Comparison of ENCODE assay signal across 19 cellular contexts in the genomic region with DNA sequence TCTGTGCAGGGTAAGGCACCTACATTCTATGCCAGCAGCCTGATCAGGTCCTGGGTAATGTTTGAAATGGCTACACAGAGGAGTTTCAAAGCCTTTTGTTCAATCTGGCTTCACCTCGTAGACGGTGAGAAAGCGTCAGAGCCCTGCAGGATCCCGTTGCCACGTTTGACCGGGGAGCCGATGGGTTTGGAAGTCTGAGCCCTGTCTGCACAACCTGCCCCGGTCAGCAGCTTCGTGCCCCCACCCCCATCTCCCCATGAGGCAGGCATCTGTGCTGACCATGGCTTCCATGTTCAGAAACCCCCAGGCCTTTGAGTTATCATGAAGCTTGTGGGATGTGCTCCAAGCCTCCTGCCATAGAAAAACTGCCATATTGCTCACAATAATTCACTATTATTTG.
DNase-seq lines count a peak whose midpoint lies in the region; ATAC-seq and TF ChIP-seq lines count a peak whose summit lies in the region.
"Had no signal": no experiment of that assay in that cellular context is flagged by ENCODE, and none has a peak within 500 bp of the region (broad histone marks: within the 10 kb centered on the region; RNA-seq: fewer than 3 reads in every experiment).

No MANE protein-coding gene starts in this region.

- peaks cover 3% of the 10 kb centered on the region; the same call in 1 of the 2 replicates for H4K20me1 ChIP-seq in GM23248 (ENCODE audit: insufficient read depth)

- ATAC-seq in activated CD8-positive, alpha-beta T cell treated with anti-CD3 and anti-CD28 coated beads, Interleukin-2, amount 10 ng/mL, durations not matched to agents 7 days and 5 days = no peak
- ATAC-seq in activated CD8-positive, alpha-beta T cell treated with anti-CD3 and anti-CD28 coated beads for 36 hours = no peak
- ATAC-seq in activated B cell treated with CpG ODN at 0.5 μM for 24 hours (ENCODE audit: low read depth) = no peak
- no peak for ATAC-seq in naive B cell (ENCODE audit: low read depth in 2 of 2)
- ATAC-seq in stimulated activated naive CD8-positive, alpha-beta T cell treated with anti-CD3 and anti-CD28 coated beads, Interleukin-15, Interleukin-2, amounts not matched to agents 100 U/mL and 50 U/mL, for 24 hours = no peak

- no peak for TF ChIP-seq CTCF in activated CD8-positive, alpha-beta T cell treated with anti-CD3 and anti-CD28 coated beads for 36 hours (IDR thresholded peaks at IDR 0.05)
- TF ChIP-seq CTCF in A673 (conservative IDR thresholded peaks at IDR 0.05; ENCODE audit: low read depth, low read length) (no peak), activated B cell treated with CpG ODN at 0.5 μM for 24 hours (IDR thresholded peaks at IDR 0.05) (no peak)

- H3K27me3 Mint-ChIP-seq in activated CD8-positive, alpha-beta T cell treated with anti-CD3 and anti-CD28 coated beads, Interleukin-2, amount 10 ng/mL, durations not matched to agents 7 days and 5 days (ENCODE audit: low read depth) = no peaks in the 10 kb centered on the region
- H3K27me3 Mint-ChIP-seq in activated CD8-positive, alpha-beta T cell treated with anti-CD3 and anti-CD28 coated beads for 36 hours = no peaks in the 10 kb centered on the region
- H3K27me3 Mint-ChIP-seq in activated B cell treated with CpG ODN at 0.5 μM for 24 hours (no peaks in the 10 kb centered on the region), naive B cell (no peaks in the 10 kb centered on the region)
- H3K27me3 Mint-ChIP-seq: activated CD4-positive, alpha-beta T cell treated with anti-CD3 and anti-CD28 coated beads, Interleukin-2, amount 10 ng/mL, durations not matched to agents 7 days and 5 days had no signal

- H3K4me2 ChIP-seq in GM23248 (ENCODE audit: unreplicated experiment) = no peak overlapping the region

- H3K27ac Mint-ChIP-seq in activated CD8-positive, alpha-beta T cell treated with anti-CD3 and anti-CD28 coated beads, Interleukin-2, amount 10 ng/mL, durations not matched to agents 7 days and 5 days = peak overlapping the region; percentile 52
- H3K27ac Mint-ChIP-seq in activated CD8-positive, alpha-beta T cell treated with anti-CD3 and anti-CD28 coated beads for 36 hours = no peak overlapping the region
- H3K27ac Mint-ChIP-seq in activated B cell treated with CpG ODN at 0.5 μM for 24 hours = peak overlapping the region; percentile 59
- peak overlapping the region in 4 of 6 donors; percentile 19 to 84 (median 72) for H3K27ac Mint-ChIP-seq in naive B cell
- H3K27ac Mint-ChIP-seq: activated CD4-positive, alpha-beta T cell treated with anti-CD3 and anti-CD28 coated beads, Interleukin-2, amount 10 ng/mL, durations not matched to agents 7 days and 5 days had no signal

- no peak overlapping the region for H3K9ac ChIP-seq in GM23248

- no peaks in the 10 kb centered on the region for H3K9me3 Mint-ChIP-seq in activated CD8-positive, alpha-beta T cell treated with anti-CD3 and anti-CD28 coated beads, Interleukin-2, amount 10 ng/mL, durations not matched to agents 7 days and 5 days (ENCODE audit: insufficient read depth)
- no peaks in the 10 kb centered on the region for H3K9me3 Mint-ChIP-seq in activated CD8-positive, alpha-beta T cell treated with anti-CD3 and anti-CD28 coated beads for 36 hours
- H3K9me3 Mint-ChIP-seq in activated B cell treated with CpG ODN at 0.5 μM for 24 hours = no peaks in the 10 kb centered on the region
- H3K9me3 Mint-ChIP-seq in naive B cell = no peaks in the 10 kb centered on the region
- H3K9me3 Mint-ChIP-seq: activated CD4-positive, alpha-beta T cell treated with anti-CD3 and anti-CD28 coated beads, Interleukin-2, amount 10 ng/mL, durations not matched to agents 7 days and 5 days; activated T-helper 1 cell treated with anti-CD3 and anti-CD28 coated beads, Interleukin-12 subunit alpha, Interleukin-12 subunit beta, Interleukin-2, Interleukin-4 antibody, amounts not matched to agents 30 ng/mL and 10 ng/mL and 1 ng/mL, durations not matched to agents 14 hours and 24 hours and 36 hours had no signal

- in situ Hi-C loops in GM23248 (cut with MboI) = loop anchor here (10.0 kb wide), 1 partner anchor 89 kb away; no protein-coding TSS in a partner anchor

- H2AFZ ChIP-seq in GM23248 = no peak overlapping the region

- CTCF ChIA-PET in activated CD8-positive, alpha-beta T cell treated with anti-CD3 and anti-CD28 coated beads, Interleukin-2, amount 10 ng/mL, durations not matched to agents 7 days and 5 days (lab: Charles Lee) = interaction anchor here (0.9 to 9.2 kb wide), 15 partner anchors 9 to 454 kb away, joined by 3 to 158 read pairs (median 10); a partner anchor contains a TSS
- CTCF ChIA-PET in activated CD8-positive, alpha-beta T cell treated with anti-CD3 and anti-CD28 coated beads for 36 hours (lab: Charles Lee) = interaction anchor here (0.6 to 9.5 kb wide), 11 partner anchors 12 to 397 kb away, joined by 3 to 108 read pairs (median 11); a partner anchor contains a TSS
- CTCF ChIA-PET in A673 (lab: Charles Lee) = interaction anchor here (0.5 kb wide), 1 partner anchor 394 kb away, joined by 3 read pairs; no protein-coding TSS in a partner anchor
- CTCF ChIA-PET in activated B cell treated with CpG ODN at 0.5 μM for 24 hours (lab: Charles Lee) = interaction anchor here (0.9 to 8.5 kb wide), 8 partner anchors 9 to 388 kb away, joined by 3 to 154 read pairs (median 5); no protein-coding TSS in a partner anchor

- no TSS peak for BruUV-seq in A673 (replicated peaks; lab: Mats Ljungman, UMichigan)

- no peak for DNase-seq in activated CD8-positive, alpha-beta T cell treated with anti-CD3 and anti-CD28 coated beads, Interleukin-2, amount 10 ng/mL, durations not matched to agents 7 days and 5 days
- no peak for DNase-seq in activated CD8-positive, alpha-beta T cell treated with anti-CD3 and anti-CD28 coated beads for 36 hours
- DNase-seq in A673 (ENCODE audit: low spot score) (no peak), activated B cell treated with CpG ODN at 0.5 μM for 24 hours (peak; percentile 11), naive B cell (no peak), NCI-H1105 treated with DMSO at 0.1 percent for 48 hours (lab: John Stamatoyannopoulos, UW) (no peak), GM23248 (no peak)
- no peak for DNase-seq in stimulated activated naive CD8-positive, alpha-beta T cell treated with anti-CD3 and anti-CD28 coated beads, Interleukin-15, Interleukin-2, amounts not matched to agents 100 U/mL and 50 U/mL, for 24 hours
- DNase-seq: activated CD4-positive, alpha-beta T cell treated with anti-CD3 and anti-CD28 coated beads, Interleukin-2, amount 10 ng/mL, durations not matched to agents 7 days and 5 days; amygdala; central memory CD4-positive, alpha-beta T cell; GOT3; NCI-H524; RPMI8226; sigmoid colon; stimulated activated naive CD4-positive, alpha-beta T cell treated with Interleukin-2 at 50 U/mL for 16 hours had no signal

- H3K27ac ChIP-seq in A673 (ENCODE audit: low read depth, low read length, poor library complexity, severe bottlenecking) = peak overlapping the region; percentile 19
- H3K27ac ChIP-seq in GM23248 = no peak overlapping the region
- H3K27ac ChIP-seq: neutrophil had no signal

- peaks cover 25% of the 10 kb centered on the region for H3F3A ChIP-seq in GM23248 (ENCODE audit: insufficient read depth)

- H3K36me3 ChIP-seq in A673 (ENCODE audit: insufficient read depth, low read length, poor library complexity, severe bottlenecking) (peaks cover 14% of the 10 kb centered on the region), GM23248 (ENCODE audit: low read depth) (peaks cover 6% of the 10 kb centered on the region; the same call in 1 of the 2 replicates)

- H3K4me1 ChIP-seq in A673 (ENCODE audit: insufficient read depth, low read length, poor library complexity, severe bottlenecking) = peaks cover 48% of the 10 kb centered on the region
- peaks cover 14% of the 10 kb centered on the region for H3K4me1 ChIP-seq in GM23248 (ENCODE audit: insufficient read depth)

- POLR2A ChIA-PET in activated CD8-positive, alpha-beta T cell treated with anti-CD3 and anti-CD28 coated beads, Interleukin-2, amount 10 ng/mL, durations not matched to agents 7 days and 5 days (lab: Charles Lee) = interaction anchor here (0.5 to 0.9 kb wide), 3 partner anchors 61 to 427 kb away, joined by 3 read pairs; no protein-coding TSS in a partner anchor
- POLR2A ChIA-PET in activated CD8-positive, alpha-beta T cell treated with anti-CD3 and anti-CD28 coated beads for 36 hours (lab: Charles Lee) = interaction anchor here (1.0 to 1.2 kb wide), 3 partner anchors 11 to 56 kb away, joined by 3 read pairs; no protein-coding TSS in a partner anchor
- POLR2A ChIA-PET in A673 (lab: Charles Lee; ENCODE audit: low non-redundant PET) (interaction anchor here (0.6 kb wide), 1 partner anchor 63 kb away, joined by 4 read pairs; no protein-coding TSS in a partner anchor), activated B cell treated with CpG ODN at 0.5 μM for 24 hours (lab: Charles Lee) (interaction anchor here (0.8 to 61.9 kb wide), 2 partner anchors 27 to 60 kb away, joined by 3 to 1679 read pairs; a partner anchor contains a TSS)

- intact Hi-C loops in activated CD8-positive, alpha-beta T cell treated with anti-CD3 and anti-CD28 coated beads for 36 hours (cut with micrococcal nuclease) = loop anchor here (5.0 to 10.0 kb wide), 2 partner anchors 82 to 389 kb away; no protein-coding TSS in a partner anchor
- intact Hi-C loops in A673 (cut with micrococcal nuclease; ENCODE audit: unreplicated experiment) (loop anchor here (5.0 kb wide), 1 partner anchor 62 kb away; a partner anchor contains a TSS), activated B cell treated with CpG ODN at 0.5 μM for 24 hours (cut with micrococcal nuclease) (loop anchor here (10.0 kb wide), 1 partner anchor 161 kb away; a partner anchor contains a TSS)

- peaks cover 65% of the 10 kb centered on the region for H3K36me3 Mint-ChIP-seq in activated CD8-positive, alpha-beta T cell treated with anti-CD3 and anti-CD28 coated beads, Interleukin-2, amount 10 ng/mL, durations not matched to agents 7 days and 5 days (ENCODE audit: low read depth)
- H3K36me3 Mint-ChIP-seq in activated CD8-positive, alpha-beta T cell treated with anti-CD3 and anti-CD28 coated beads for 36 hours (ENCODE audit: low read depth) = peaks cover 46% of the 10 kb centered on the region
- H3K36me3 Mint-ChIP-seq in activated B cell treated with CpG ODN at 0.5 μM for 24 hours (ENCODE audit: low read depth) (peaks cover 91% of the 10 kb centered on the region), naive B cell (peaks cover 12 to 13% of the 10 kb centered on the region in 2 donors)

- H3K9me3 ChIP-seq in A673 (ENCODE audit: low read depth, low read length, poor library complexity, severe bottlenecking) (no peaks in the 10 kb centered on the region), GM23248 (ENCODE audit: low read depth) (no peaks in the 10 kb centered on the region)
- H3K9me3 ChIP-seq: neutrophil, sigmoid colon, upper lobe of left lung had no signal

- peaks cover 42% of the 10 kb centered on the region for H3K4me1 Mint-ChIP-seq in activated CD8-positive, alpha-beta T cell treated with anti-CD3 and anti-CD28 coated beads, Interleukin-2, amount 10 ng/mL, durations not matched to agents 7 days and 5 days (ENCODE audit: low read depth)
- peaks cover 38% of the 10 kb centered on the region for H3K4me1 Mint-ChIP-seq in activated CD8-positive, alpha-beta T cell treated with anti-CD3 and anti-CD28 coated beads for 36 hours (ENCODE audit: low read depth)
- H3K4me1 Mint-ChIP-seq in activated B cell treated with CpG ODN at 0.5 μM for 24 hours = peaks cover 63% of the 10 kb centered on the region
- peaks cover 30 to 56% (median 51%) of the 10 kb centered on the region in 3 donors for H3K4me1 Mint-ChIP-seq in naive B cell

- H3K9me2 ChIP-seq in GM23248 (ENCODE audit: insufficient read depth) = no peaks in the 10 kb centered on the region

- H3K79me2 ChIP-seq in GM23248 (ENCODE audit: insufficient read depth) = peaks cover 83% of the 10 kb centered on the region

- WGBS in GM23248 (ENCODE audit: low coverage in 1 of 2, low lambda C conversion rate in 2 of 2, missing lambda C conversion rate in 2 of 2), 2 experiments = 98 to 100% methylated on average over 9 of the region's 9 CpGs

- H3K4me3 ChIP-seq in A673 (ENCODE audit: low read depth, low read length, poor library complexity, severe bottlenecking) (no peak overlapping the region), GM23248 (no peak overlapping the region)
- H3K4me3 ChIP-seq: sigmoid colon, upper lobe of left lung had no signal

- H3K27me3 ChIP-seq in A673 (replicated peaks; ENCODE audit: insufficient read depth, low read depth, low read length, poor library complexity) (no peaks in the 10 kb centered on the region), GM23248 (replicated peaks; ENCODE audit: insufficient read depth) (no peaks in the 10 kb centered on the region)
- H3K27me3 ChIP-seq: neutrophil, sigmoid colon, upper lobe of left lung had no signal

- H3K4me3 Mint-ChIP-seq in activated CD8-positive, alpha-beta T cell treated with anti-CD3 and anti-CD28 coated beads, Interleukin-2, amount 10 ng/mL, durations not matched to agents 7 days and 5 days = no peak overlapping the region
- H3K4me3 Mint-ChIP-seq in activated CD8-positive, alpha-beta T cell treated with anti-CD3 and anti-CD28 coated beads for 36 hours = no peak overlapping the region
- no peak overlapping the region for H3K4me3 Mint-ChIP-seq in activated B cell treated with CpG ODN at 0.5 μM for 24 hours
- H3K4me3 Mint-ChIP-seq in naive B cell = peak overlapping the region in 1 of 8 donors; percentile 47
- H3K4me3 Mint-ChIP-seq: activated CD4-positive, alpha-beta T cell treated with anti-CD3 and anti-CD28 coated beads, Interleukin-2, amount 10 ng/mL, durations not matched to agents 7 days and 5 days; activated T-helper 1 cell treated with anti-CD3 and anti-CD28 coated beads, Interleukin-12 subunit alpha, Interleukin-12 subunit beta, Interleukin-2, Interleukin-4 antibody, amounts not matched to agents 30 ng/mL and 10 ng/mL and 1 ng/mL, durations not matched to agents 14 hours and 24 hours and 36 hours had no signal
